In genomic region chr10:37685741-37686683, GRCh38 we compare ENCODE assay signal across 20 cellular contexts.
A peak's percentile ranks its signal among the peaks of the same experiment; 100 is the strongest.
DNase-seq lines count a peak whose midpoint lies in the region; ATAC-seq and TF ChIP-seq lines count a peak whose summit lies in the region.
"Had no signal": no experiment of that assay in that cellular context is flagged by ENCODE, and none has a peak within 500 bp of the region (broad histone marks: within the 10 kb centered on the region; RNA-seq: fewer than 3 reads in every experiment).

No MANE protein-coding gene starts in this region.

- H3K27ac ChIP-seq in esophagus muscularis mucosa (replicated peaks in 1 of 4) (no peak overlapping the region), MM.1S (ENCODE audit: low read length) (no peak overlapping the region)
- H3K27ac ChIP-seq: A549; BLaER1 treated with 17β-estradiol and CSF1 and Interleukin-3, amounts not matched to agents 10 nM and 100 nM had no signal

- H3K9me3 ChIP-seq in esophagus muscularis mucosa = peaks cover 0 to 18% (median 7%) of the 10 kb centered on the region in 4 donors
- no peaks in the 10 kb centered on the region for H3K9me3 ChIP-seq in MM.1S (replicated peaks; ENCODE audit: insufficient read depth, low read length)
- H3K9me3 ChIP-seq: A549, BE2C had no signal

- no peak for TF ChIP-seq CTCF in esophagus muscularis mucosa (IDR thresholded peaks at IDR 0.05)
- no peak for TF ChIP-seq CTCF in MM.1S (IDR thresholded peaks at IDR 0.05; ENCODE audit: low read length)

- H3K79me2 ChIP-seq in MM.1S (ENCODE audit: low read length) = no peaks in the 10 kb centered on the region

- WGBS in esophagus muscularis mucosa = 85% methylated on average over 11 of the region's 14 CpGs

- no peaks in the 10 kb centered on the region for H3K9me2 ChIP-seq in MM.1S (replicated peaks; ENCODE audit: insufficient read depth, low read length)

- H2AFZ ChIP-seq in MM.1S (ENCODE audit: low read length) = no peak overlapping the region
- H2AFZ ChIP-seq: GM23338 had no signal

- no peak for TF ChIP-seq POLR2A in esophagus muscularis mucosa (IDR thresholded peaks at IDR 0.05; ENCODE audit: low read depth)

- H3K4me3 ChIP-seq in esophagus muscularis mucosa (no peak overlapping the region), MM.1S (ENCODE audit: low read length) (no peak overlapping the region)
- H3K4me3 ChIP-seq: A549; BLaER1 treated with 17β-estradiol and CSF1 and Interleukin-3, amounts not matched to agents 10 nM and 100 nM; GM23338 had no signal

- H3K9ac ChIP-seq in MM.1S (ENCODE audit: low read length) = no peak overlapping the region
- H3K9ac ChIP-seq: BLaER1 treated with 17β-estradiol and CSF1 and Interleukin-3, amounts not matched to agents 10 nM and 100 nM had no signal

- DNase-seq in SK-N-DZ (ENCODE audit: low spot score) (peak; percentile 91), esophagus muscularis mucosa (ENCODE audit: extremely low spot score) (peak; percentile 81), posterior vena cava (ENCODE audit: low spot score) (peak; percentile 61), MM.1S (no peak), CD1c-positive myeloid dendritic cell (ENCODE audit: extremely low spot score) (no peak)
- DNase-seq: 8988T, ACHN, AML-193, BE2C, Calu3, COR-L47, DMS53, DMS79 treated with DMSO at 0.1 percent for 48 hours, GF-D8, H9 had no signal

- H4K20me1 ChIP-seq in MM.1S (ENCODE audit: insufficient read depth, low read length) = no peaks in the 10 kb centered on the region
- H4K20me1 ChIP-seq: BLaER1 treated with 17β-estradiol and CSF1 and Interleukin-3, amounts not matched to agents 10 nM and 100 nM had no signal

- no peaks in the 10 kb centered on the region for H3K27me3 ChIP-seq in esophagus muscularis mucosa
- no peaks in the 10 kb centered on the region for H3K27me3 ChIP-seq in MM.1S (replicated peaks; ENCODE audit: insufficient read depth, low read length)
- H3K27me3 ChIP-seq: BE2C; BLaER1 treated with 17β-estradiol and CSF1 and Interleukin-3, amounts not matched to agents 10 nM and 100 nM had no signal

- no peak for TF ChIP-seq EP300 in esophagus muscularis mucosa (IDR thresholded peaks at IDR 0.05)

- no peaks in the 10 kb centered on the region for H3K4me1 ChIP-seq in esophagus muscularis mucosa
- no peaks in the 10 kb centered on the region for H3K4me1 ChIP-seq in MM.1S (ENCODE audit: low read length)
- H3K4me1 ChIP-seq: A549; BE2C; BLaER1 treated with 17β-estradiol and CSF1 and Interleukin-3, amounts not matched to agents 10 nM and 100 nM had no signal

- no peaks in the 10 kb centered on the region for H3K36me3 ChIP-seq in esophagus muscularis mucosa
- H3K36me3 ChIP-seq in MM.1S (replicated peaks; ENCODE audit: insufficient read depth, low read length) = no peaks in the 10 kb centered on the region
- H3K36me3 ChIP-seq: BE2C; BLaER1 treated with 17β-estradiol and CSF1 and Interleukin-3, amounts not matched to agents 10 nM and 100 nM had no signal

- intact Hi-C loops in esophagus muscularis mucosa (cut with DNase I) = no loop called here
- intact Hi-C loops in posterior vena cava (cut with DNase I) = no loop called here

- no peak for ATAC-seq in GM21576 (IDR thresholded peaks at IDR 0.05; ENCODE audit: unreplicated experiment)
- ATAC-seq: A549, GM23338, HCT116 had no signal

- no peak overlapping the region for H3K4me2 ChIP-seq in MM.1S (ENCODE audit: low read depth, low read length)
- H3K4me2 ChIP-seq: A549; BLaER1 treated with 17β-estradiol and CSF1 and Interleukin-3, amounts not matched to agents 10 nM and 100 nM; GM23338 had no signal

- no peaks in the 10 kb centered on the region for H3F3A ChIP-seq in MM.1S (ENCODE audit: insufficient read depth, low read length)

Comparison
In these comparisons a context has a peak if more than half of its experiments do, and no peak if none do; other contexts are left out.
1. DNase-seq: peak in SK-N-DZ (single experiment), esophagus muscularis mucosa (single experiment) and posterior vena cava (single experiment); none in MM.1S (single experiment) and CD1c-positive myeloid dendritic cell (single experiment).